43 cellular contexts compared by ENCODE assay signal in the genomic region with DNA sequence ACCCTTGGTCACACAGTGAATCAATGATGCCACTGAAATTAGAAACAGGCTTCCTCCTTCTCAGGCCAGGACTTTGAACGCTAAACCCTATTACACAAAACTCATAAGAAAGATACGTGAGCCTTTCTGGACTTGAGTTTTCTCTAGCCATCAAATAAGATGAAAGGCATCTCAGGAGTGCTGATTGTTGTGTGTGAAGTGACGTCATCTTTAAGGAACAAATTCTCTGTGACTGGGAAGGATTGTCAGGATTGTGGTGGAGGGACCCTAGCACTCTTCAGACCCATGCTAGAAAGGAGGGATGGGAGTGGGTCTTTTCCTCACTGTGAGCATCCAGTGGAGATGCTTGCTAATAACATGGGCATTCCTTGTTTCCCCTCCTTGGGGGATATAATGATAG. TPM values are rescaled to one million over a fixed set of nuclear protein-coding genes. Genes with fewer than 3 reads are reported as not detected.
"Had no signal": no experiment of that assay in that cellular context is flagged by ENCODE, and none has a peak within 500 bp of the region (broad histone marks: within the 10 kb centered on the region; RNA-seq: fewer than 3 reads in every experiment).

No MANE protein-coding gene starts in this region.

- H3K27ac Mint-ChIP-seq: activated naive CD4-positive, alpha-beta T cell treated with anti-CD3 and anti-CD28 coated beads for 36 hours; activated naive CD4-positive, alpha-beta T cell treated with anti-CD3 and anti-CD28 coated beads, Interleukin-2, amount 10 ng/mL, durations not matched to agents 7 days and 5 days; activated naive CD4-positive, alpha-beta T cell treated with anti-CD3 and anti-CD28 coated beads, Interleukin-2, amount 50 U/mL, for 24 hours; activated naive CD4-positive, alpha-beta T cell treated with anti-CD3 and anti-CD28 coated beads, Interleukin-2, amount 50 U/mL, for 72 hours; activated naive CD8-positive, alpha-beta T cell; activated naive CD8-positive, alpha-beta T cell treated with anti-CD3 and anti-CD28 coated beads for 36 hours; activated naive CD8-positive, alpha-beta T cell treated with anti-CD3 and anti-CD28 coated beads, Interleukin-2, amount 10 ng/mL, durations not matched to agents 7 days and 5 days; activated naive CD8-positive, alpha-beta T cell treated with anti-CD3 and anti-CD28 coated beads, Interleukin-2, amount 50 U/mL, for 24 hours; activated T-cell treated with anti-CD3 and anti-CD28 coated beads, Interleukin-2, amount 50 U/mL, for 24 hours; activated T-cell treated with anti-CD3 and anti-CD28 coated beads, Interleukin-2, amount 50 U/mL, for 72 hours; activated T-helper 1 cell treated with anti-CD3 and anti-CD28 coated beads, Interleukin-12 subunit alpha, Interleukin-12 subunit beta, Interleukin-2, Interleukin-4 antibody, amounts not matched to agents 30 ng/mL and 10 ng/mL and 1 ng/mL, durations not matched to agents 14 hours and 24 hours and 36 hours; activated T-helper 2 cell treated with anti-CD3 and anti-CD28 coated beads, Interferon-gamma antibody, Interleukin-2, Interleukin-4, amounts not matched to agents 10 μg/mL and 5 μg/mL and 100 μg/mL, durations not matched to agents 14 hours and 24 hours and 36 hours had no signal

- H3K4me3 ChIP-seq: adrenal gland, ascending aorta, body of pancreas, breast epithelium, cardiac muscle cell had no signal

- H3K9me3 Mint-ChIP-seq: activated naive CD4-positive, alpha-beta T cell treated with anti-CD3 and anti-CD28 coated beads for 36 hours; activated naive CD4-positive, alpha-beta T cell treated with anti-CD3 and anti-CD28 coated beads, Interleukin-2, amount 10 ng/mL, durations not matched to agents 7 days and 5 days; activated naive CD4-positive, alpha-beta T cell treated with anti-CD3 and anti-CD28 coated beads, Interleukin-2, amount 50 U/mL, for 24 hours; activated naive CD4-positive, alpha-beta T cell treated with anti-CD3 and anti-CD28 coated beads, Interleukin-2, amount 50 U/mL, for 72 hours; activated naive CD8-positive, alpha-beta T cell treated with anti-CD3 and anti-CD28 coated beads for 36 hours; activated naive CD8-positive, alpha-beta T cell treated with anti-CD3 and anti-CD28 coated beads, Interleukin-2, amount 10 ng/mL, durations not matched to agents 7 days and 5 days; activated naive CD8-positive, alpha-beta T cell treated with anti-CD3 and anti-CD28 coated beads, Interleukin-2, amount 50 U/mL, for 24 hours; activated T-cell treated with anti-CD3 and anti-CD28 coated beads, Interleukin-2, amount 50 U/mL, for 24 hours; activated T-cell treated with anti-CD3 and anti-CD28 coated beads, Interleukin-2, amount 50 U/mL, for 4 hours; activated T-cell treated with anti-CD3 and anti-CD28 coated beads, Interleukin-2, amount 50 U/mL, for 72 hours; activated T-helper 1 cell treated with anti-CD3 and anti-CD28 coated beads, Interleukin-12 subunit alpha, Interleukin-12 subunit beta, Interleukin-2, Interleukin-4 antibody, amounts not matched to agents 30 ng/mL and 10 ng/mL and 1 ng/mL, durations not matched to agents 14 hours and 24 hours and 36 hours; activated T-helper 2 cell treated with anti-CD3 and anti-CD28 coated beads, Interferon-gamma antibody, Interleukin-2, Interleukin-4, amounts not matched to agents 10 μg/mL and 5 μg/mL and 100 μg/mL, durations not matched to agents 14 hours and 24 hours and 36 hours; brain; central memory CD8-positive, alpha-beta T cell had no signal

- H3K36me3 Mint-ChIP-seq: activated naive CD4-positive, alpha-beta T cell treated with anti-CD3 and anti-CD28 coated beads, Interleukin-2, amount 10 ng/mL, durations not matched to agents 7 days and 5 days; activated naive CD4-positive, alpha-beta T cell treated with anti-CD3 and anti-CD28 coated beads, Interleukin-2, amount 50 U/mL, for 24 hours; activated naive CD4-positive, alpha-beta T cell treated with anti-CD3 and anti-CD28 coated beads, Interleukin-2, amount 50 U/mL, for 72 hours; activated naive CD8-positive, alpha-beta T cell; activated naive CD8-positive, alpha-beta T cell treated with anti-CD3 and anti-CD28 coated beads for 36 hours; activated naive CD8-positive, alpha-beta T cell treated with anti-CD3 and anti-CD28 coated beads, Interleukin-2, amount 10 ng/mL, durations not matched to agents 7 days and 5 days; brain had no signal

- H3K9me3 ChIP-seq: adrenal gland, ascending aorta, body of pancreas, breast epithelium had no signal

- DNase-seq: activated effector memory CD4-positive, alpha-beta T cell treated with anti-CD3 and anti-CD28 coated beads, Interleukin-2, amount 50 U/mL, for 16 hours; activated effector memory CD4-positive, alpha-beta T cell treated with Interleukin-2 at 50 U/mL for 16 hours; activated gamma-delta T cell; activated gamma-delta T cell treated with Interleukin-2 at 50 U/mL for 16 hours; activated naive CD4-positive, alpha-beta T cell; activated naive CD4-positive, alpha-beta T cell treated with anti-CD3 and anti-CD28 coated beads for 36 hours; activated naive CD4-positive, alpha-beta T cell treated with anti-CD3 and anti-CD28 coated beads, Interleukin-2, amount 10 ng/mL, durations not matched to agents 7 days and 5 days; activated naive CD4-positive, alpha-beta T cell treated with anti-CD3 and anti-CD28 coated beads, Interleukin-2, amount 50 U/mL, for 16 hours; activated naive CD4-positive, alpha-beta T cell treated with Interleukin-2 at 50 U/mL for 16 hours; activated naive CD8-positive, alpha-beta T cell treated with anti-CD3 and anti-CD28 coated beads for 36 hours; activated naive CD8-positive, alpha-beta T cell treated with anti-CD3 and anti-CD28 coated beads, Interleukin-2, amount 10 ng/mL, durations not matched to agents 7 days and 5 days; activated naive CD8-positive, alpha-beta T cell treated with anti-CD3 and anti-CD28 coated beads, Interleukin-2, amount 50 U/mL, for 24 hours; activated T-cell treated with anti-CD3 and anti-CD28 coated beads, Interleukin-2, amount 50 U/mL, for 1 hour; activated T-cell treated with anti-CD3 and anti-CD28 coated beads, Interleukin-2, amount 50 U/mL, for 24 hours; activated T-cell treated with anti-CD3 and anti-CD28 coated beads, Interleukin-2, amount 50 U/mL, for 4 hours; activated T-cell treated with anti-CD3 and anti-CD28 coated beads, Interleukin-2, amount 50 U/mL, for 48 hours; activated T-cell treated with anti-CD3 and anti-CD28 coated beads, Interleukin-2, amount 50 U/mL, for 72 hours; adrenal gland; amniotic stem cell; amygdala; anterior cingulate cortex; aorta; body of pancreas; brain microvascular endothelial cell; caudate nucleus; central memory CD4-positive, alpha-beta T cell; cerebellar nuclear complex had no signal

- H3K27me3 Mint-ChIP-seq: activated naive CD8-positive, alpha-beta T cell treated with anti-CD3 and anti-CD28 coated beads for 36 hours; brain had no signal

- H3K4me1 Mint-ChIP-seq: activated naive CD4-positive, alpha-beta T cell treated with anti-CD3 and anti-CD28 coated beads, Interleukin-2, amount 10 ng/mL, durations not matched to agents 7 days and 5 days; activated naive CD4-positive, alpha-beta T cell treated with anti-CD3 and anti-CD28 coated beads, Interleukin-2, amount 50 U/mL, for 24 hours; activated naive CD8-positive, alpha-beta T cell treated with anti-CD3 and anti-CD28 coated beads for 36 hours; activated naive CD8-positive, alpha-beta T cell treated with anti-CD3 and anti-CD28 coated beads, Interleukin-2, amount 10 ng/mL, durations not matched to agents 7 days and 5 days; activated naive CD8-positive, alpha-beta T cell treated with anti-CD3 and anti-CD28 coated beads, Interleukin-2, amount 50 U/mL, for 24 hours; central memory CD8-positive, alpha-beta T cell had no signal

- ATAC-seq: activated naive CD4-positive, alpha-beta T cell treated with anti-CD3 and anti-CD28 coated beads, Interleukin-2, amount 50 U/mL, for 72 hours; activated naive CD8-positive, alpha-beta T cell treated with anti-CD3 and anti-CD28 coated beads, Interleukin-2, amount 50 U/mL, for 24 hours; activated T-cell treated with anti-CD3 and anti-CD28 coated beads, Interleukin-2, amount 50 U/mL, for 4 hours; activated T-cell treated with anti-CD3 and anti-CD28 coated beads, Interleukin-2, amount 50 U/mL, for 72 hours; body of pancreas had no signal

- H3K36me3 ChIP-seq: adrenal gland, ascending aorta, brain microvascular endothelial cell, breast epithelium, cardiac muscle cell had no signal

- H3K4me1 ChIP-seq: adrenal gland, ascending aorta, body of pancreas, breast epithelium had no signal

- FAIRE-seq: astrocyte, bronchial epithelial cell had no signal

- H3K27me3 ChIP-seq: adrenal gland, ascending aorta, body of pancreas, brain microvascular endothelial cell, breast epithelium, cardiac muscle cell had no signal

- H3K4me3 Mint-ChIP-seq: activated naive CD4-positive, alpha-beta T cell treated with anti-CD3 and anti-CD28 coated beads for 36 hours; activated naive CD4-positive, alpha-beta T cell treated with anti-CD3 and anti-CD28 coated beads, Interleukin-2, amount 10 ng/mL, durations not matched to agents 7 days and 5 days; activated naive CD4-positive, alpha-beta T cell treated with anti-CD3 and anti-CD28 coated beads, Interleukin-2, amount 50 U/mL, for 24 hours; activated naive CD8-positive, alpha-beta T cell; activated naive CD8-positive, alpha-beta T cell treated with anti-CD3 and anti-CD28 coated beads for 36 hours; activated naive CD8-positive, alpha-beta T cell treated with anti-CD3 and anti-CD28 coated beads, Interleukin-2, amount 10 ng/mL, durations not matched to agents 7 days and 5 days; activated naive CD8-positive, alpha-beta T cell treated with anti-CD3 and anti-CD28 coated beads, Interleukin-2, amount 50 U/mL, for 24 hours; activated T-cell treated with anti-CD3 and anti-CD28 coated beads, Interleukin-2, amount 50 U/mL, for 24 hours; activated T-cell treated with anti-CD3 and anti-CD28 coated beads, Interleukin-2, amount 50 U/mL, for 4 hours; activated T-cell treated with anti-CD3 and anti-CD28 coated beads, Interleukin-2, amount 50 U/mL, for 72 hours; activated T-helper 1 cell treated with anti-CD3 and anti-CD28 coated beads, Interleukin-12 subunit alpha, Interleukin-12 subunit beta, Interleukin-2, Interleukin-4 antibody, amounts not matched to agents 30 ng/mL and 10 ng/mL and 1 ng/mL, durations not matched to agents 14 hours and 24 hours and 36 hours; brain; central memory CD8-positive, alpha-beta T cell had no signal

- H3K27ac ChIP-seq: adrenal gland, ascending aorta, body of pancreas, brain microvascular endothelial cell, breast epithelium, cardiac muscle cell had no signal

RNA-seq across cellular contexts. Expression of a gene that starts 40.0 kb away (rescaled TPM):
- total RNA-seq: activated naive CD4-positive, alpha-beta T cell treated with anti-CD3 and anti-CD28 coated beads for 36 hours; activated naive CD4-positive, alpha-beta T cell treated with anti-CD3 and anti-CD28 coated beads, Interleukin-2, amount 50 U/mL, for 72 hours; activated naive CD8-positive, alpha-beta T cell treated with anti-CD3 and anti-CD28 coated beads for 36 hours; activated naive CD8-positive, alpha-beta T cell treated with anti-CD3 and anti-CD28 coated beads, Interleukin-2, amount 10 ng/mL, durations not matched to agents 7 days and 5 days; activated T-cell treated with anti-CD3 and anti-CD28 coated beads, Interleukin-2, amount 50 U/mL, for 4 hours; activated T-cell treated with anti-CD3 and anti-CD28 coated beads, Interleukin-2, amount 50 U/mL, for 72 hours; activated T-helper 1 cell treated with anti-CD3 and anti-CD28 coated beads, Interleukin-12 subunit alpha, Interleukin-12 subunit beta, Interleukin-2, Interleukin-4 antibody, amounts not matched to agents 30 ng/mL and 10 ng/mL and 1 ng/mL, durations not matched to agents 14 hours and 24 hours and 36 hours; activated T-helper 2 cell treated with anti-CD3 and anti-CD28 coated beads, Interferon-gamma antibody, Interleukin-2, Interleukin-4, amounts not matched to agents 10 μg/mL and 5 μg/mL and 100 μg/mL, durations not matched to agents 14 hours and 24 hours and 36 hours; adrenal gland; aorta; ascending aorta; astrocyte; body of pancreas; breast epithelium; bronchial epithelial cell; cardiac muscle cell; cardiac septum; cerebellum; chondrocyte had no signal
- polyA plus RNA-seq: adipose tissue, adrenal gland, aorta, cardiac muscle cell had no signal

RNA-seq across cellular contexts. Expression of a gene that starts 44.9 kb away (rescaled TPM):
- total RNA-seq: activated T-helper 1 cell treated with anti-CD3 and anti-CD28 coated beads, Interleukin-12 subunit alpha, Interleukin-12 subunit beta, Interleukin-2, Interleukin-4 antibody, amounts not matched to agents 30 ng/mL and 10 ng/mL and 1 ng/mL, durations not matched to agents 14 hours and 24 hours and 36 hours had no signal
